ENCODE assay signal across 1 cellular context in the genomic region with DNA sequence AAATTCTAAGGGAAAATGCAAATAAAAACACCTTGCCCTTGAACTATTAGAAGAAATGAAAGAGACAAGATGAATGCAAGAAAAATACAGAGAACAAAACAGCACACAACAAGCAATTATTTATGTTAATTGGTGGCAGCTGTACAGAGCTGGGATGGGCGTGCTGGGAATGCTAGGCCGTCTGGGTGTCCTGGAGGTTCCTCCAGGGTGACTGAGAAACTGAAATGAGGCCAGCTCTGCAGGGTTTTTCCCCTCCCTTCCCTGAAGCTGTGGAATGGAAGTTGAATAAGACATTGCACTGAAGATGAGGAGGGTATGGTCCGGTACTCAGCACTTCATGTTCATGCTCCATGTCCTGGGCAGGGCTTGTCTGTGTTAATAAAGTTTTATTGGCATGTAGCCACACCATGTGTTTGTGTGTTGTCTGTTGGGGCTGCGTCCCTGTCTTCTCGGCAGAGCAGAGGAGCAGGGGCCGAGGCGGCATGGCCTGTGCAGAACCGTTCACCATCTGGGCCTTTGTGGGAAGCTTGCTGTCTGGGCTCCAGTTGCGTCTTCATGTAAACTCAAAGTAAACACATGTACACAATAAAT.
TF ChIP-seq lines count a peak whose summit lies in the region.

No MANE protein-coding gene starts in this region.

TF ChIP-seq in GM12878, 131 proteins besides CTCF, POLR2A, EP300 and RAD21 (continued from another document):
- TF ChIP-seq, protein P1, sequence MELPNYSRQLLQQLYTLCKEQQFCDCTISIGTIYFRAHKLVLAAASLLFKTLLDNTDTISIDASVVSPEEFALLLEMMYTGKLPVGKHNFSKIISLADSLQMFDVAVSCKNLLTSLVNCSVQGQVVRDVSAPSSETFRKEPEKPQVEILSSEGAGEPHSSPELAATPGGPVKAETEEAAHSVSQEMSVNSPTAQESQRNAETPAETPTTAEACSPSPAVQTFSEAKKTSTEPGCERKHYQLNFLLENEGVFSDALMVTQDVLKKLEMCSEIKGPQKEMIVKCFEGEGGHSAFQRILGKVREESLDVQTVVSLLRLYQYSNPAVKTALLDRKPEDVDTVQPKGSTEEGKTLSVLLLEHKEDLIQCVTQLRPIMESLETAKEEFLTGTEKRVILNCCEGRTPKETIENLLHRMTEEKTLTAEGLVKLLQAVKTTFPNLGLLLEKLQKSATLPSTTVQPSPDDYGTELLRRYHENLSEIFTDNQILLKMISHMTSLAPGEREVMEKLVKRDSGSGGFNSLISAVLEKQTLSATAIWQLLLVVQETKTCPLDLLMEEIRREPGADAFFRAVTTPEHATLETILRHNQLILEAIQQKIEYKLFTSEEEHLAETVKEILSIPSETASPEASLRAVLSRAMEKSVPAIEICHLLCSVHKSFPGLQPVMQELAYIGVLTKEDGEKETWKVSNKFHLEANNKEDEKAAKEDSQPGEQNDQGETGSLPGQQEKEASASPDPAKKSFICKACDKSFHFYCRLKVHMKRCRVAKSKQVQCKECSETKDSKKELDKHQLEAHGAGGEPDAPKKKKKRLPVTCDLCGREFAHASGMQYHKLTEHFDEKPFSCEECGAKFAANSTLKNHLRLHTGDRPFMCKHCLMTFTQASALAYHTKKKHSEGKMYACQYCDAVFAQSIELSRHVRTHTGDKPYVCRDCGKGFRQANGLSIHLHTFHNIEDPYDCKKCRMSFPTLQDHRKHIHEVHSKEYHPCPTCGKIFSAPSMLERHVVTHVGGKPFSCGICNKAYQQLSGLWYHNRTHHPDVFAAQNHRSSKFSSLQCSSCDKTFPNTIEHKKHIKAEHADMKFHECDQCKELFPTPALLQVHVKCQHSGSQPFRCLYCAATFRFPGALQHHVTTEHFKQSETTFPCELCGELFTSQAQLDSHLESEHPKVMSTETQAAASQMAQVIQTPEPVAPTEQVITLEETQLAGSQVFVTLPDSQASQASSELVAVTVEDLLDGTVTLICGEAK (IDR thresholded peaks at IDR 0.05; ENCODE audit: borderline replicate concordance) = peak; percentile 73
